ENCODE assay signal across 8 cellular contexts in the genomic region with DNA sequence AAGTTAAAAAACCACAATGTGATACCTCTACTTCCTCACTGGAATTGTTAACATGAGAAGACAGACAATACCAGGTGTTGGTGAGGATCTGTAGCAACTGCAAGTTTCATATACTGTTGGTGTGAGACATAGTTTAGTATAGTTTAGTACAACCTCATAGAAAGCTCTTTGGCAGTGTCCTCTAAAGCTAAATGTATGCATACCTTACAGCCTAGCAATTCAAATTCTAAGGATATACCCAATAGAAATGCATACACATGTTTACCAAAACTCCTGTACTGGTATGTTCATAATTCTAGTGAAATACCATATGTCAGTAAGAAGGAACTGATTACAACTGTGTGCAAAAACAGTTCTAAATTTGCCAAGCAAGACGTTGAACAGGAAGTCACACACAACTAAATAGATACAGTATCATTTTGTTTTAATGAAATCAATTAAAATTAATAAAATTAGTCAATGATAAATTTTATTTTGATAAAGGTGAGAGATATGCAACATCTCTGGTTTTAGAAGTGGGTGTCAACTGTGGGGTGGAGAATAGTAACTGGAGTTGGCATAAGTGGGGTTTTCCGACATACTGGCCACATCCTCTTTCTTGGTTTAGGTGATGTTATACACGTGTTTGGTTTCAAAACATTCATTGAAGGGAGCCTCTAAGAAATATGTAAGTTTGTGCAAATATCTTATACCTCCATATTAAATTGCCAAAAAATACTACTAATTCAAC.
DNase-seq lines count a peak whose midpoint lies in the region; ATAC-seq and TF ChIP-seq lines count a peak whose summit lies in the region.

No MANE protein-coding gene starts in this region.

- H2AFZ ChIP-seq in SU-DHL-6 (ENCODE audit: low read depth, low read length, severe bottlenecking), result no peak overlapping the region

- H3K4me3 ChIP-seq in SU-DHL-6 (ENCODE audit: insufficient read depth, low read length, poor library complexity, severe bottlenecking), result no peak overlapping the region

- H3F3A ChIP-seq in SU-DHL-6 (ENCODE audit: insufficient read depth), result no peaks in the 10 kb centered on the region

- peaks cover 7% of the 10 kb centered on the region for H3K4me1 Mint-ChIP-seq in endothelial cell (ENCODE audit: unreplicated experiment)

- peak overlapping the region; percentile 59 for H3K4me2 ChIP-seq in SU-DHL-6 (ENCODE audit: low read depth, low read length, poor library complexity, severe bottlenecking)

- H3K4me3 Mint-ChIP-seq in endothelial cell (ENCODE audit: unreplicated experiment), result no peak overlapping the region

- no peak overlapping the region for H3K27ac Mint-ChIP-seq in endothelial cell (ENCODE audit: unreplicated experiment)

- no peaks in the 10 kb centered on the region for H3K36me3 Mint-ChIP-seq in endothelial cell (ENCODE audit: low read depth, unreplicated experiment)

- no peaks in the 10 kb centered on the region for H3K9me2 ChIP-seq in SU-DHL-6 (replicated peaks; ENCODE audit: insufficient read depth, low read length)

- no peaks in the 10 kb centered on the region for H3K27me3 Mint-ChIP-seq in endothelial cell (ENCODE audit: unreplicated experiment)

- DNase-seq in activated CD4-positive, alpha-beta T cell treated with anti-CD3 and anti-CD28 coated beads for 4 hours, result peak; percentile 9 to 12
- no peak for DNase-seq in activated CD4-positive, alpha-beta T cell treated with anti-CD3 and anti-CD28 coated beads, Interleukin-2, amount 50 U/mL, for 1 hour
- peak; percentile 5 to 11 for DNase-seq in stimulated activated CD8-positive, alpha-beta memory T cell treated with anti-CD3 and anti-CD28 coated beads, Interleukin-4, amount 100 ng/mL, for 1 hour (ENCODE audit: low read depth in 2 of 2, low spot score in 1 of 2)
- no peak for DNase-seq in endothelial cell (ENCODE audit: low spot score)
- no peak for DNase-seq in anterior cingulate cortex (lab: John Stamatoyannopoulos, UW)
- DNase-seq in GM19238 (ENCODE audit: insufficient read length, low spot score), result no peak

- no peaks in the 10 kb centered on the region for H3K27me3 ChIP-seq in SU-DHL-6 (ENCODE audit: low read length)

- no peaks in the 10 kb centered on the region for H3K9me3 ChIP-seq in SU-DHL-6 (ENCODE audit: insufficient read depth, low read length)

- peak overlapping the region; percentile 74 for H3K27ac ChIP-seq in SU-DHL-6 (ENCODE audit: low read depth, low read length)

- H3K36me3 ChIP-seq in SU-DHL-6 (ENCODE audit: low read length), result no peaks in the 10 kb centered on the region

- no peaks in the 10 kb centered on the region for H3K9me3 Mint-ChIP-seq in endothelial cell (ENCODE audit: unreplicated experiment)

- H3K79me2 ChIP-seq in SU-DHL-6 (ENCODE audit: insufficient read depth, low read length), result no peaks in the 10 kb centered on the region

- ATAC-seq in HG02970 (IDR thresholded peaks at IDR 0.05; ENCODE audit: low FRiP score, unreplicated experiment), result peak; percentile 85

- no peak overlapping the region for H3K9ac ChIP-seq in SU-DHL-6 (ENCODE audit: low read length)

- no peaks in the 10 kb centered on the region for H4K20me1 ChIP-seq in SU-DHL-6 (ENCODE audit: low read depth, low read length)

- no peak for TF ChIP-seq CTCF in SU-DHL-6 (IDR thresholded peaks at IDR 0.05; ENCODE audit: insufficient read depth, low read length, poor library complexity, severe bottlenecking)
- no peak for TF ChIP-seq CTCF in endothelial cell (IDR thresholded peaks at IDR 0.05; ENCODE audit: unreplicated experiment)

Comparison
In these comparisons a context has a peak if more than half of its experiments do, and no peak if none do; other contexts are left out.
1. DNase-seq: peak in activated CD4-positive, alpha-beta T cell treated with anti-CD3 and anti-CD28 coated beads for 4 hours (2 of 2) and stimulated activated CD8-positive, alpha-beta memory T cell treated with anti-CD3 and anti-CD28 coated beads, Interleukin-4, amount 100 ng/mL, for 1 hour (2 of 2); none in activated CD4-positive, alpha-beta T cell treated with anti-CD3 and anti-CD28 coated beads, Interleukin-2, amount 50 U/mL, for 1 hour (single experiment), endothelial cell (single experiment), anterior cingulate cortex (0 of 58) and GM19238 (single experiment).